In the genomic region with DNA sequence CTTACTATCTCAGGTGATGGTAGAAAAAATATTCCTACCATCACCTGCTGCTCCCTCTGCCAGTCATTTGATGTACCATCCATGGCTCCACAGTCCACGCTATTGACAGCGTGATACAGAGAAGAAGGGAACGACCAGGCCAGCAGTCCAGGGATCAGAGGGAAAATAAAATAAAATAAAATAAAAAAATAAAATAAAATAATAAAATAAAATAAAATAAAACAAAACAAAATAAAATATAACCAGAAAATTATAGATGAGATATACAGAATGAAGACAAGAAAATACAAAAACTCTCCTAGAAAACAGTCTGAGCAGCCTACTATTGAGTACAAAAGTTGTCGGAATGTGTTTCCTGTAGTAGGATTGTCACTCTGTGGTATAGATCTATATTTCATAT, we compare ENCODE assay signal across 8 cellular contexts.
"Had no signal": no experiment of that assay in that cellular context is flagged by ENCODE, and none has a peak within 500 bp of the region (broad histone marks: within the 10 kb centered on the region; RNA-seq: fewer than 3 reads in every experiment).

No MANE protein-coding gene starts in this region.

- FAIRE-seq: G401.6, GM12878, GM12891, GM12892, GM18507, GM19239 had no signal

- DNase-seq: GDM1, GF-D8 had no signal

- H3K4me3 ChIP-seq: GM12878 had no signal

- ATAC-seq: GM12878 had no signal
